18 cellular contexts compared by ENCODE assay signal in the genomic region with DNA sequence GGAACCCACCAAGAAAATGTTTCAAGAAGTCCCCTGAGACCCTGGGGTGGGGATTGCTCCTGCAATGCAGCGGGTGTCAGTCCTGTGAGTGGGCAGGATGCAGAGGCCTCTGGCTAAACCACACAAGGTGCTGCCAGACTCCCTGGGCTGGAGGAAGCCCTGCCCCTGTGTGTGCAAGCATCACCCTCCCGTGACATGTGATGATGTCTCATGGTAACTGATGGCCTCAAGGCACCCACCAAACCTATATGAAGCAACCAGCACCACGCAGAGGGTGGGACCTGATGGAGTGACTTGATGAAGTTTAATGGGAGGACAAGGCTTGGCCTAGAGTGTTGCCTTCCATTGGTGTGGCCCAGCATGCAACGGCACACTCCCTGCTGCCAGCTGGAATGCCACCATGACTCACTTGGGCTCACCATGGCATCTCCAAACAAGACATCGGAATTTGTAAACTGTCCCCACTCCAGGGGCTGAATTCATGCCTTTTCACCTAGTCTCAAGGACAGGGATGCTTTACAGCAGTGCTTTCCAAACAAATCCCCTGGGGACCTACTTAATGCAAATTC. TPM values are rescaled to one million over a fixed set of nuclear protein-coding genes. Genes with fewer than 3 reads are reported as not detected.
DNase-seq lines count a peak whose midpoint lies in the region; ATAC-seq, FAIRE-seq and TF ChIP-seq lines count a peak whose summit lies in the region.
"Had no signal": no experiment of that assay in that cellular context is flagged by ENCODE, and none has a peak within 500 bp of the region (broad histone marks: within the 10 kb centered on the region; RNA-seq: fewer than 3 reads in every experiment).

No MANE protein-coding gene starts in this region.

- TF ChIP-seq RAD21 in A549 (conservative IDR thresholded peaks at IDR 0.05 in 1 of 2, IDR thresholded peaks at IDR 0.05 in 1 of 2): no peak

- DNase-seq in A549 (ENCODE audit: low read depth in 1 of 2, low spot score in 1 of 2) (peak in 1 of 2 experiments; percentile 41), EL (peak; percentile 10), T1000 (lab: John Stamatoyannopoulos, UW) (peak; percentile 51), globus pallidus (ENCODE audit: low spot score) (peak; percentile 38), NCI-H1694 (lab: John Stamatoyannopoulos, UW) (no peak), NCI-H2081 treated with DMSO at 0.1 percent for 48 hours (lab: John Stamatoyannopoulos, UW) (no peak)
- no peak for DNase-seq in activated T-cell treated with anti-CD3 and anti-CD28 coated beads, Interleukin-2, amount 50 U/mL, for 1 hour
- DNase-seq: BE2C; CD4-positive, alpha-beta memory T cell; DMS79 treated with DMSO at 0.1 percent for 48 hours; HCEC 1CT; NCI-H1092; NCI-H510A; RPMI8226; SW 1271 had no signal

- POLR2A ChIA-PET in A549 (lab: Yijun Ruan, JAX): no interaction called here

- TF ChIP-seq POLR2A in A549 (IDR thresholded peaks at IDR 0.05; ENCODE audit: low read length): no peak

- H3K4me3 ChIP-seq in A549: no peak overlapping the region
- H3K4me3 ChIP-seq: K562 had no signal

- no peak for TF ChIP-seq EP300 in A549 (IDR thresholded peaks at IDR 0.05)

- WGBS in A549 (ENCODE audit: missing lambda C conversion rate): 37% methylated on average over 3 of the region's 5 CpGs

- H3K9me3 ChIP-seq in A549: no peaks in the 10 kb centered on the region
- H3K9me3 ChIP-seq: BE2C had no signal

- no peak for TF ChIP-seq CTCF in A549 (IDR thresholded peaks at IDR 0.05)

- CTCF ChIA-PET in A549 (lab: Yijun Ruan, JAX): interaction anchor here (2.4 kb wide), 1 partner anchor 124 kb away, joined by 10 read pairs; no protein-coding TSS in a partner anchor

- no peak overlapping the region for H3K27ac ChIP-seq in A549

- peaks cover 19% of the 10 kb centered on the region for H3K4me1 ChIP-seq in A549
- H3K4me1 ChIP-seq: BE2C had no signal

- no peak overlapping the region for H3K4me2 ChIP-seq in A549

- peak; percentile 24 to 59; a peak in 3 of 6 replicates for ATAC-seq in A549
- no peak for ATAC-seq in GM18867 (IDR thresholded peaks at IDR 0.05; ENCODE audit: unreplicated experiment)
- ATAC-seq: K562 had no signal

- no peak for FAIRE-seq in A549 (lab: Jason Lieb, UNC)
- FAIRE-seq: HTR-8/SVneo, K562 had no signal

TF ChIP-seq in A549, 52 proteins besides CTCF, POLR2A, EP300 and RAD21:
- TF ChIP-seq RARB (CRISPR knock-in tag; IDR thresholded peaks at IDR 0.05): no peak
- TF ChIP-seq, protein P1, sequence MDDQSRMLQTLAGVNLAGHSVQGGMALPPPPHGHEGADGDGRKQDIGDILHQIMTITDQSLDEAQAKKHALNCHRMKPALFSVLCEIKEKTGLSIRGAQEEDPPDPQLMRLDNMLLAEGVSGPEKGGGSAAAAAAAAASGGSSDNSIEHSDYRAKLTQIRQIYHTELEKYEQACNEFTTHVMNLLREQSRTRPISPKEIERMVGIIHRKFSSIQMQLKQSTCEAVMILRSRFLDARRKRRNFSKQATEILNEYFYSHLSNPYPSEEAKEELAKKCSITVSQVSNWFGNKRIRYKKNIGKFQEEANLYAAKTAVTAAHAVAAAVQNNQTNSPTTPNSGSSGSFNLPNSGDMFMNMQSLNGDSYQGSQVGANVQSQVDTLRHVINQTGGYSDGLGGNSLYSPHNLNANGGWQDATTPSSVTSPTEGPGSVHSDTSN (IDR thresholded peaks at IDR 0.05): no peak
- TF ChIP-seq TP53 (CRISPR knock-in tag; IDR thresholded peaks at IDR 0.05): no peak
- TF ChIP-seq HOXB5 (CRISPR knock-in tag; IDR thresholded peaks at IDR 0.05): no peak
- TF ChIP-seq, protein P2, sequence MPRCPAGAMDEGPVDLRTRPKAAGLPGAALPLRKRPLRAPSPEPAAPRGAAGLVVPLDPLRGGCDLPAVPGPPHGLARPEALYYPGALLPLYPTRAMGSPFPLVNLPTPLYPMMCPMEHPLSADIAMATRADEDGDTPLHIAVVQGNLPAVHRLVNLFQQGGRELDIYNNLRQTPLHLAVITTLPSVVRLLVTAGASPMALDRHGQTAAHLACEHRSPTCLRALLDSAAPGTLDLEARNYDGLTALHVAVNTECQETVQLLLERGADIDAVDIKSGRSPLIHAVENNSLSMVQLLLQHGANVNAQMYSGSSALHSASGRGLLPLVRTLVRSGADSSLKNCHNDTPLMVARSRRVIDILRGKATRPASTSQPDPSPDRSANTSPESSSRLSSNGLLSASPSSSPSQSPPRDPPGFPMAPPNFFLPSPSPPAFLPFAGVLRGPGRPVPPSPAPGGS (IDR thresholded peaks at IDR 0.05): no peak
- no peak for TF ChIP-seq FOSL2 (IDR thresholded peaks at IDR 0.05)
- 0 out of 2 replicates have a peak, but pooled peaks have one; percentile 5 for TF ChIP-seq FOSL2 (CRISPR knock-in tag; IDR thresholded peaks at IDR 0.05)
- no peak for TF ChIP-seq ZNF302 (CRISPR knock-in tag; IDR thresholded peaks at IDR 0.05)

RNA-seq across cellular contexts. Expression of a gene that starts 8.7 kb away (rescaled TPM):
- polyA plus RNA-seq in A549 (2011; rRNA removed) (0.23 and 0.41 TPM in 2 replicates), A549 (2017; fragmentation: RNase III; extraction: RNeasy Plus Mini Kit Qiagen cat#74134 plus additional on column Dnase treatment) (not detected in 3 replicates)
- 0.05 and 0.08 TPM in 2 replicates for polyA plus RNA-seq in A549 (2012; cell fraction: cytosol; rRNA removed)
- polyA plus RNA-seq in A549 (2012; cell fraction: nucleus; rRNA removed): 0.18 and 0.30 TPM in 2 replicates
- 0.68 and 1.2 TPM in 2 replicates for polyA minus RNA-seq in A549 (2011; rRNA and poly(A)+ RNA removed)

Comparison
In these comparisons a context has a peak if more than half of its experiments do, and no peak if none do; other contexts are left out.
1. DNase-seq: peak in EL (single experiment), T1000 (single experiment) and globus pallidus (single experiment); none in activated T-cell treated with anti-CD3 and anti-CD28 coated beads, Interleukin-2, amount 50 U/mL, for 1 hour (single experiment), NCI-H1694 (single experiment) and NCI-H2081 treated with DMSO at 0.1 percent for 48 hours (single experiment).